ENCODE assay signal across 8 cellular contexts in the genomic region with DNA sequence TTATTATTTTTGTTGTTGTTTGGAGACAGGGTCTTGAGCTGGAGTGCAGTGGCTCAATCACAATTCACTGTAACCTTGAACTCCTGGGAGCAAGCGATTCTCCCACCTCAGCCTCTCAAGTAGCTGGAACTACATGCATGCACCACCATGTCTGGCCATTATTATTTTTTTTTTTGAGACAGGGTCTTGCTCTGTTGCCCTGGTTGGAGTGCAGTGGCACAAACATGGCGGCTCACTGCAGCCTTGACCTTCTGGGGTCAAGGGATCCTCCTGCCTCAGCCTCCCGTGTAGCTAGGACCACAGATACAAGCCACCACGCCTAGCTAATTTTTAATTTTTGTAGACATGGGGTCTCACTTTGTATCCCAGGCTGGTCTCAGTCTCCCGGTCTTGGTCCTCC.
"Had no signal": no experiment of that assay in that cellular context is flagged by ENCODE, and none has a peak within 500 bp of the region (broad histone marks: within the 10 kb centered on the region; RNA-seq: fewer than 3 reads in every experiment).

No MANE protein-coding gene starts in this region.

- FAIRE-seq: G401.6, GM12878, GM12891, GM12892, GM18507, GM19239 had no signal

- H3K4me3 ChIP-seq: GM12878 had no signal

- DNase-seq: GDM1, GF-D8 had no signal
